In genomic region chr20:2101935-2102584, GRCh38 we compare ENCODE assay signal across 8 cellular contexts. TPM values are rescaled to one million over a fixed set of nuclear protein-coding genes. Genes with fewer than 3 reads are reported as not detected.
A peak's percentile ranks its signal among the peaks of the same experiment; 100 is the strongest.
DNase-seq lines count a peak whose midpoint lies in the region; ATAC-seq, FAIRE-seq and TF ChIP-seq lines count a peak whose summit lies in the region.

No MANE protein-coding gene starts in this region.

- peak; percentile 49 for FAIRE-seq in HepG2 (lab: Jason Lieb, UNC)

- peak overlapping the region; percentile 100 for H3K27ac Mint-ChIP-seq in CD4-positive, alpha-beta T cell
- H3K27ac Mint-ChIP-seq in dendritic cell treated with granulocyte-macrophage colony-stimulating factor and Interleukin-4, amounts not matched to agents 40 ng/mL and 50 ng/mL, for 4 days = peak overlapping the region; percentile 100

- under 1% methylated on average over 57 of the region's 57 CpGs for WGBS in HepG2 (ENCODE audit: low lambda C conversion rate)

- H3K4me2 ChIP-seq in HepG2 (ENCODE audit: low read depth, low read length) = peak overlapping the region; percentile 99

- TF ChIP-seq RAD21 in HepG2 (CRISPR knock-in tag; IDR thresholded peaks at IDR 0.05) = peak; percentile 60

- H3K9me3 Mint-ChIP-seq in CD4-positive, alpha-beta T cell = no peaks in the 10 kb centered on the region
- no peaks in the 10 kb centered on the region for H3K9me3 Mint-ChIP-seq in dendritic cell treated with granulocyte-macrophage colony-stimulating factor and Interleukin-4, amounts not matched to agents 40 ng/mL and 50 ng/mL, for 4 days

- peak overlapping the region; percentile 97 for H3K9ac ChIP-seq in HepG2 (ENCODE audit: insufficient read depth, low read depth, low read length)

- intact Hi-C loops in CD4-positive, alpha-beta T cell (cut with DNase I, micrococcal nuclease) = loop anchor here (2.0 to 10.0 kb wide), 12 partner anchors 21 to 1695 kb away; partner anchors contain the start of genes FAM110A (in 2 of the 2), FKBP1A (in 1 of the 2), IDH3B (in 1 of the 2) and NSFL1C (in 1 of the 2)
- intact Hi-C loops in dendritic cell treated with granulocyte-macrophage colony-stimulating factor and Interleukin-4, amounts not matched to agents 40 ng/mL and 50 ng/mL, for 4 days (cut with micrococcal nuclease) = no loop called here
- intact Hi-C loops in HepG2 (cut with micrococcal nuclease; ENCODE audit: unreplicated experiment) = loop anchor here (2.0 kb wide), 1 partner anchor 35 kb away; no protein-coding TSS in a partner anchor

- POLR2A ChIA-PET in CD4-positive, alpha-beta T cell (lab: Charles Lee) = interaction anchor here (1.0 to 2.4 kb wide), 9 partner anchors 9 to 770 kb away, joined by 3 to 19 read pairs (median 5); partner anchors contain the start of genes NOP56 and SNRPB
- POLR2A ChIA-PET in HepG2 (lab: Yijun Ruan, JAX) = interaction anchor here (1.0 to 3.1 kb wide), 8 partner anchors 9 to 368 kb away, joined by 3 to 9 read pairs (median 5); partner anchors contain the start of gene SNRPB

- peaks cover 41% of the 10 kb centered on the region for H3K79me2 ChIP-seq in HepG2 (ENCODE audit: insufficient read depth, low read length)

- no peaks in the 10 kb centered on the region for H3K9me3 ChIP-seq in CD4-positive, alpha-beta T cell (ENCODE audit: control insufficient read depth, low read length)
- H3K9me3 ChIP-seq in HepG2 (ENCODE audit: low read length) = no peaks in the 10 kb centered on the region

- TF ChIP-seq EP300 in HepG2 (IDR thresholded peaks at IDR 0.05; ENCODE audit: low read depth in 2 of 2, low read length in 2 of 2) = 0 out of 4 replicates have a peak, but pooled peaks have one; percentile 3 to 6
- TF ChIP-seq EP300 in HepG2 (CRISPR knock-in tag; IDR thresholded peaks at IDR 0.05; ENCODE audit: borderline replicate concordance) = 0 out of 2 replicates have a peak, but pooled peaks have one; percentile 17

- H4K20me1 ChIP-seq in HepG2 (ENCODE audit: insufficient read depth, low read length) = peaks cover 33% of the 10 kb centered on the region

- BruUV-seq in HepG2 (replicated peaks; lab: Mats Ljungman, UMichigan) = TSS peak; percentile 75

- H3K36me3 ChIP-seq in HepG2 (replicated peaks in 1 of 2; ENCODE audit: control insufficient read depth in 1 of 2, insufficient read depth in 2 of 2, low read length in 2 of 2) = peaks cover 13 to 21% of the 10 kb centered on the region in 2 experiments

- H3K27me3 Mint-ChIP-seq in CD4-positive, alpha-beta T cell = peaks cover 4% of the 10 kb centered on the region
- no peaks in the 10 kb centered on the region for H3K27me3 Mint-ChIP-seq in dendritic cell treated with granulocyte-macrophage colony-stimulating factor and Interleukin-4, amounts not matched to agents 40 ng/mL and 50 ng/mL, for 4 days

- no peaks in the 10 kb centered on the region for H3K27me3 ChIP-seq in CD4-positive, alpha-beta T cell (ENCODE audit: control insufficient read depth, insufficient read depth, low read length)
- H3K27me3 ChIP-seq in HepG2 (ENCODE audit: control insufficient read depth in 1 of 2, insufficient read depth in 2 of 2, low read length in 2 of 2) = no peaks in the 10 kb centered on the region; a peak in 1 of 5 replicates

- peak; percentile 75 for ATAC-seq in CD4-positive, alpha-beta T cell (ENCODE audit: poor library complexity)
- ATAC-seq in GM19452 (IDR thresholded peaks at IDR 0.05; ENCODE audit: unreplicated experiment) (peak; percentile 69), HG03571 (IDR thresholded peaks at IDR 0.05; ENCODE audit: unreplicated experiment) (peak; percentile 67), HepG2 (peak; percentile 88)

- DNase-seq in CD4-positive, alpha-beta T cell = peak; percentile 84 to 90 (median 86)
- DNase-seq in NCI-H748 treated with DMSO at 0.1 percent for 48 hours (lab: John Stamatoyannopoulos, UW) (peak; percentile 95), HepG2 (ENCODE audit: low spot score) (peak; percentile 94)
- peak; percentile 89 to 90 for DNase-seq in activated CD4-positive, alpha-beta T cell treated with anti-CD3 and anti-CD28 coated beads, Interleukin-2, amount 50 U/mL, for 4 hours
- DNase-seq in stimulated activated CD4-positive, alpha-beta T cell treated with anti-CD3 and anti-CD28 coated beads, Interleukin-2, amount 100 ng/mL, for 48 hours = peak; percentile 79

- peak overlapping the region; percentile 99 for H3K27ac ChIP-seq in CD4-positive, alpha-beta T cell (ENCODE audit: low read depth, low read length)
- peak overlapping the region; percentile 100 for H3K27ac ChIP-seq in HepG2 (ENCODE audit: extremely low read length, insufficient read depth, low read length)

- peaks cover 45% of the 10 kb centered on the region for H3K36me3 Mint-ChIP-seq in CD4-positive, alpha-beta T cell (ENCODE audit: low read depth)
- peaks cover 17% of the 10 kb centered on the region for H3K36me3 Mint-ChIP-seq in dendritic cell treated with granulocyte-macrophage colony-stimulating factor and Interleukin-4, amounts not matched to agents 40 ng/mL and 50 ng/mL, for 4 days (ENCODE audit: low read depth)

- peak overlapping the region; percentile 93 for H2AFZ ChIP-seq in HepG2 (ENCODE audit: low read length)

- H3K4me3 ChIP-seq in HepG2 (replicated peaks in 1 of 3; ENCODE audit: insufficient read depth in 1 of 3, low read depth in 2 of 3, low read length in 3 of 3) = peak overlapping the region; percentile 71 to 96 (median 74)

- H3K4me3 Mint-ChIP-seq in CD4-positive, alpha-beta T cell = peak overlapping the region; percentile 99
- H3K4me3 Mint-ChIP-seq in dendritic cell treated with granulocyte-macrophage colony-stimulating factor and Interleukin-4, amounts not matched to agents 40 ng/mL and 50 ng/mL, for 4 days = peak overlapping the region; percentile 85

- CTCF ChIA-PET in CD4-positive, alpha-beta T cell (lab: Charles Lee) = interaction anchor here (1.2 to 1.7 kb wide), 3 partner anchors 70 to 635 kb away, joined by 3 to 7 read pairs (median 4); partner anchors contain the start of gene NSFL1C
- CTCF ChIA-PET in HepG2 (lab: Yijun Ruan, JAX; ENCODE audit: low intra/inter-chr PET ratio, low total read pairs) = no interaction called here

- peak; percentile 91 to 95 for TF ChIP-seq POLR2A in HepG2 (IDR thresholded peaks at IDR 0.05; ENCODE audit: insufficient read depth in 1 of 2, low read depth in 2 of 2, low read length in 2 of 2)

- H3K4me1 Mint-ChIP-seq in CD4-positive, alpha-beta T cell (ENCODE audit: low read depth) = peaks cover 49% of the 10 kb centered on the region
- peaks cover 38% of the 10 kb centered on the region for H3K4me1 Mint-ChIP-seq in dendritic cell treated with granulocyte-macrophage colony-stimulating factor and Interleukin-4, amounts not matched to agents 40 ng/mL and 50 ng/mL, for 4 days (ENCODE audit: low read depth)

- peaks cover 51% of the 10 kb centered on the region for H3K4me1 ChIP-seq in HepG2 (ENCODE audit: insufficient read depth, low read length)

- in situ Hi-C loops in HepG2 (cut with HindIII; ENCODE audit: extremely low pct_ligation_motif_present, low pct_unique_long_range_greater_than_20kb) = no loop called here

- TF ChIP-seq CTCF in CD4-positive, alpha-beta T cell (IDR thresholded peaks at IDR 0.05) = no peak
- TF ChIP-seq CTCF in HepG2 (CRISPR knock-in tag; IDR thresholded peaks at IDR 0.05) = peak; percentile 32

TF ChIP-seq in HepG2, 621 proteins besides CTCF, POLR2A, EP300 and RAD21 (continues in another document):
- TF ChIP-seq MLX (CRISPR knock-in tag; IDR thresholded peaks at IDR 0.05) (peak; percentile 74), CBX1 (IDR thresholded peaks at IDR 0.05; ENCODE audit: low read depth) (peak; percentile 9), BHLHE40 (IDR thresholded peaks at IDR 0.05; ENCODE audit: low read length) (peak; percentile 94)

RNA-seq across cellular contexts. Expression of gene STK35, which starts 0.4 kb away (rescaled TPM):
- total RNA-seq in CD4-positive, alpha-beta T cell = 10 to 100 TPM; 18.9 to 19.6 TPM
- 29.8 and 34.9 TPM in 2 replicates for total RNA-seq in HepG2 (2016; rRNA removed; fragmentation: Illumina TruSeq; extraction: Trizol)
- total RNA-seq in HepG2 (2016; cell fraction: cytosol; rRNA removed; fragmentation: Illumina TruSeq; extraction: Trizol; ENCODE audit: low read depth) = 13.7 and 15.4 TPM in 2 replicates
- 30.2 and 30.4 TPM in 2 replicates for total RNA-seq in HepG2 (2016; cell fraction: insoluble cytoplasmic fraction; rRNA removed; fragmentation: Illumina TruSeq; extraction: Trizol)
- 27.3 and 27.9 TPM in 2 replicates for total RNA-seq in HepG2 (2016; cell fraction: membrane; rRNA removed; fragmentation: Illumina TruSeq; extraction: Trizol)
- 24.3 and 27.8 TPM in 2 replicates for total RNA-seq in HepG2 (2016; cell fraction: nucleus; rRNA removed; fragmentation: Illumina TruSeq; extraction: Trizol)
- polyA plus RNA-seq in HepG2 (2011; rRNA removed) = 26.5 and 27.4 TPM in 2 replicates
- polyA plus RNA-seq in HepG2 (2011; cell fraction: cytosol; rRNA removed) = 24.8 and 26.8 TPM in 2 replicates
- 42.3 and 48.0 TPM in 2 replicates for polyA plus RNA-seq in HepG2 (2011; cell fraction: nucleus; rRNA removed)
- 16.4 and 17.0 TPM in 2 replicates for polyA plus RNA-seq in HepG2 (2012)
- polyA plus RNA-seq in HepG2 (2016; cell fraction: cytosol; fragmentation: Illumina TruSeq; extraction: Trizol; ENCODE audit: low read depth) = 1.8 and 1.9 TPM in 2 replicates
- polyA plus RNA-seq in HepG2 (2016; cell fraction: insoluble cytoplasmic fraction; fragmentation: Illumina TruSeq; extraction: Trizol; ENCODE audit: low read depth) = 23.6 and 32.2 TPM in 2 replicates
- 11.0 and 12.3 TPM in 2 replicates for polyA plus RNA-seq in HepG2 (2016; cell fraction: membrane; fragmentation: Illumina TruSeq; extraction: Trizol; ENCODE audit: low read depth)
- polyA plus RNA-seq in HepG2 (2016; cell fraction: nucleus; fragmentation: Illumina TruSeq; extraction: Trizol; ENCODE audit: insufficient read depth, low read depth) = 38.0 and 38.6 TPM in 2 replicates
- 14.2 and 74.6 TPM in 2 replicates for polyA minus RNA-seq in HepG2 (2011; rRNA and poly(A)+ RNA removed; ENCODE audit: low replicate concordance)
- polyA minus RNA-seq in HepG2 (2011; cell fraction: cytosol; rRNA and poly(A)+ RNA removed) = 24.6 and 25.4 TPM in 2 replicates
- polyA minus RNA-seq in HepG2 (2011; cell fraction: nucleus; rRNA and poly(A)+ RNA removed) = 34.6 and 38.4 TPM in 2 replicates

Comparison
In these comparisons a context has a peak if more than half of its experiments do, and no peak if none do; other contexts are left out.
1. Peak in every context shown above with its lines: DNase-seq, ATAC-seq, H3K4me3 ChIP-seq and H3K27ac ChIP-seq.